ENCODE assay signal across 8 cellular contexts in the genomic region with DNA sequence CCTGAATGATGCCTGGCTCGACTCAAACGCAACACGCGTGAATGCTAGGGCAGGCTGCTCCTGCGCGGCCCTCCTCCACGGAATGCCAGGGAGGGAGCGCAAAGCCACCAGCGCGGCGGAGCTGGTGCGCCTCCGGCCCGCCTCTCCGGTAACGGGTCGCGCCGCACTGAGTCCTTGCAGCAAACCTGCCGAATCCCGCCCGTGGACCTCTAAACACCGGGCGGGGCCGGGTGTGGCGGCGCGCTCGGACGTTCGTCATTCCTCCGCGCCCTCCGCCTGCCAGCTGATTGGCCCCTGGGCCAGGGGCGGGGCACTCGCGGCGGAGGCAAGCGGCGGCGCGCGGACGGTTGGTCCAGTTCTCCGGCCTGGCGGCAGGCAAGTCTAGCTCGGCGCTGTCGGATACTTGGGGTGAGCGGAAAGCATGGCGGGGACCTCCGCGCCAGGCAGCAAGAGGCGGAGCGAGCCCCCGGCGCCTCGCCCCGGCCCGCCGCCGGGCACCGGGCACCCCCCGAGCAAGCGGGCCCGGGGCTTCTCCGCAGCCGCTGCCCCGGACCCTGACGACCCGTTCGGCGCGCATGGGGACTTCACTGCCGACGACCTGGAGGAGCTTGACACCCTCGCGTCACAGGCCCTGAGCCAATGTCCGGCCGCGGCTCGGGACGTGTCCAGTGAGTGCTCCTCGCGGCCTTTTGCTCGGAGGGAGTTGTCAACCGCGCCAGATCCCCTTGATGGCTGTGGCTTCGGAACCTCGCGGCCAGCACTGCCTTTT. TPM values are rescaled to one million over a fixed set of nuclear protein-coding genes. Genes with fewer than 3 reads are reported as not detected.
A peak's percentile ranks its signal among the peaks of the same experiment; 100 is the strongest.
DNase-seq lines count a peak whose midpoint lies in the region; ATAC-seq and TF ChIP-seq lines count a peak whose summit lies in the region.

A gene (plus strand): TSS at position 313 of the 769 bp plus-strand sequence. CDS start 109 bp downstream, at position 422.

- peaks cover 5% of the 10 kb centered on the region for H3K79me1 ChIP-seq in H9 (ENCODE audit: insufficient read depth, low read depth, low read length, poor library complexity, severe bottlenecking)

- H2AFZ ChIP-seq in H9 (ENCODE audit: low read length) (no peak within 1 kb of the TSS), MM.1S (ENCODE audit: low read length) (peak within 1 kb of the TSS; percentile 98)

- H2BK12ac ChIP-seq in H9 (ENCODE audit: insufficient read length, low read depth, low read length): no peak within 1 kb of the TSS

- H3K27ac ChIP-seq in H9 (ENCODE audit: insufficient read length, low read depth, low read length) (no peak within 1 kb of the TSS), MM.1S (ENCODE audit: low read length) (peak within 1 kb of the TSS; percentile 46), temporal lobe (ENCODE audit: low read depth, low read length) (peak within 1 kb of the TSS; percentile 88)

- H3K4ac ChIP-seq in H9 (ENCODE audit: low read depth, low read length): no peak within 1 kb of the TSS

- TF ChIP-seq CTCF in H9 (conservative IDR thresholded peaks at IDR 0.05): no peak
- TF ChIP-seq CTCF in MM.1S (IDR thresholded peaks at IDR 0.05; ENCODE audit: low read length): no peak
- TF ChIP-seq CTCF in omental fat pad (IDR thresholded peaks at IDR 0.05): no peak

- no peaks in the 10 kb centered on the region for H3K9me3 Mint-ChIP-seq in H9

- H3K79me2 ChIP-seq in H9 (ENCODE audit: insufficient read depth, low read length): peaks cover 1% of the 10 kb centered on the region; the same call in 1 of the 2 replicates
- peaks cover 39% of the 10 kb centered on the region for H3K79me2 ChIP-seq in MM.1S (ENCODE audit: low read length)

- H2BK120ac ChIP-seq in H9 (ENCODE audit: low read depth, low read length, poor library complexity, severe bottlenecking): no peak within 1 kb of the TSS

- H4K20me1 ChIP-seq in H9 (ENCODE audit: control insufficient read depth, insufficient read depth, insufficient read length): no peaks in the 10 kb centered on the region
- no peaks in the 10 kb centered on the region for H4K20me1 ChIP-seq in MM.1S (ENCODE audit: insufficient read depth, low read length)

- no peak within 1 kb of the TSS for H3K56ac ChIP-seq in H9 (ENCODE audit: insufficient read length, low read depth, low read length)

- H3K14ac ChIP-seq in H9 (ENCODE audit: insufficient read depth, low read length): peak within 1 kb of the TSS; percentile 34; the same call in 1 of the 2 replicates

- no peak within 1 kb of the TSS for H2AK5ac ChIP-seq in H9 (ENCODE audit: insufficient read length, low read length)

- no peak within 1 kb of the TSS for H4K91ac ChIP-seq in H9 (ENCODE audit: insufficient read length, low read depth, low read length)

- peak within 1 kb of the TSS; percentile 92 for H3K4me2 ChIP-seq in H9 (ENCODE audit: insufficient read depth, insufficient read length, low read length)
- peak within 1 kb of the TSS; percentile 89 for H3K4me2 ChIP-seq in MM.1S (ENCODE audit: low read depth, low read length)

- no peak within 1 kb of the TSS for H2BK15ac ChIP-seq in H9 (ENCODE audit: low read depth, low read length)

- peak within 1 kb of the TSS; percentile 91 to 94 for H3K4me3 Mint-ChIP-seq in H9

- H3K9me2 ChIP-seq in MM.1S (replicated peaks; ENCODE audit: insufficient read depth, low read length): no peaks in the 10 kb centered on the region

- no peak within 1 kb of the TSS for H4K8ac ChIP-seq in H9 (replicated peaks; ENCODE audit: insufficient read length, low read depth, low read length)

- peaks cover 18 to 39% (median 26%) of the 10 kb centered on the region in 3 experiments; a peak in 6 of 7 replicates for H3K36me3 Mint-ChIP-seq in H9 (ENCODE audit: insufficient read depth in 1 of 3, low read depth in 3 of 3)

- peak within 1 kb of the TSS; percentile 98 for H3K4me3 ChIP-seq in MM.1S (ENCODE audit: low read length)

- no peaks in the 10 kb centered on the region for H3K27me3 Mint-ChIP-seq in H9 (ENCODE audit: low read depth)

- H3F3A ChIP-seq in MM.1S (ENCODE audit: insufficient read depth, low read length): peaks cover 20% of the 10 kb centered on the region

- peaks cover 14% of the 10 kb centered on the region for H3K23me2 ChIP-seq in H9 (ENCODE audit: insufficient read length, low read depth, low read length, poor library complexity, severe bottlenecking)

- no peak within 1 kb of the TSS for H2BK20ac ChIP-seq in H9 (ENCODE audit: low read depth, low read length, poor library complexity, severe bottlenecking)

- H3K9ac ChIP-seq in H9 (ENCODE audit: extremely low read depth, insufficient read length, low read length) (peak within 1 kb of the TSS; percentile 81), MM.1S (ENCODE audit: low read length) (peak within 1 kb of the TSS; percentile 86)

- peak; percentile 34 for DNase-seq in GF-D8 (lab: John Stamatoyannopoulos, UW)
- DNase-seq in H9: peak; percentile 92
- peak; percentile 94 for DNase-seq in MM.1S
- peak; percentile 86 for DNase-seq in activated naive CD4-positive, alpha-beta T cell treated with anti-CD3 and anti-CD28 coated beads, Interleukin-2, amount 50 U/mL, for 16 hours
- peak; percentile 93 for DNase-seq in germinal center (ENCODE audit: low spot score)
- DNase-seq in omental fat pad (ENCODE audit: low spot score): peak; percentile 71

- H3K9me3 ChIP-seq in H9 (ENCODE audit: control insufficient read depth, low read depth, low read length) (no peaks in the 10 kb centered on the region), MM.1S (replicated peaks; ENCODE audit: insufficient read depth, low read length) (no peaks in the 10 kb centered on the region)

- WGBS in H9 (ENCODE audit: extremely low coverage, insufficient read length, low lambda C conversion rate): no CpG with 5 or more reads among the region's 91 CpGs

- H3K27me3 ChIP-seq in H9 (ENCODE audit: insufficient read depth, low read length): no peaks in the 10 kb centered on the region
- no peaks in the 10 kb centered on the region for H3K27me3 ChIP-seq in MM.1S (replicated peaks; ENCODE audit: insufficient read depth, low read length)

- H3K23ac ChIP-seq in H9 (ENCODE audit: insufficient read length, low read depth, low read length): no peak within 1 kb of the TSS

- peak within 1 kb of the TSS; percentile 55 to 95 (median 65); a peak in 6 of 7 replicates for H3K27ac Mint-ChIP-seq in H9

- no peak within 1 kb of the TSS for H4K5ac ChIP-seq in H9 (ENCODE audit: insufficient read length, low read depth, low read length)

- no peaks in the 10 kb centered on the region for H3K36me3 ChIP-seq in MM.1S (replicated peaks; ENCODE audit: insufficient read depth, low read length)

- peak within 1 kb of the TSS; percentile 11 for H3K18ac ChIP-seq in H9 (ENCODE audit: insufficient read length, low read depth, low read length)

- H3K4me1 ChIP-seq in H9 (ENCODE audit: insufficient read depth, low read length) (no peaks in the 10 kb centered on the region), MM.1S (ENCODE audit: low read length) (peaks cover 10% of the 10 kb centered on the region)

- H3K4me1 Mint-ChIP-seq in H9: peaks cover 23 to 26% of the 10 kb centered on the region in 2 experiments

- no peak within 1 kb of the TSS for H3T11ph ChIP-seq in H9 (ENCODE audit: low read length)

- no peak within 1 kb of the TSS for H2BK5ac ChIP-seq in H9 (ENCODE audit: insufficient read length, low read length)

- ATAC-seq in SK-N-SH treated with all-trans-retinoic acid at 6 μM for 48 hours (peak; percentile 94), omental fat pad (ENCODE audit: low FRiP score) (peak; percentile 94)

TF ChIP-seq in SK-N-SH treated with all-trans-retinoic acid at 6 μM for 48 hours, 23 proteins besides CTCF, POLR2A, EP300 and RAD21 (continues in another document):
- TF ChIP-seq CSDC2 (CRISPR knock-in tag; IDR thresholded peaks at IDR 0.05) (no peak), ARNTL (CRISPR knock-in tag; IDR thresholded peaks at IDR 0.05; ENCODE audit: borderline replicate concordance, low read depth) (no peak), RARB (CRISPR knock-in tag; IDR thresholded peaks at IDR 0.05) (no peak), GLIS3 (CRISPR knock-in tag; IDR thresholded peaks at IDR 0.05) (no peak)
- TF ChIP-seq, protein P1, sequence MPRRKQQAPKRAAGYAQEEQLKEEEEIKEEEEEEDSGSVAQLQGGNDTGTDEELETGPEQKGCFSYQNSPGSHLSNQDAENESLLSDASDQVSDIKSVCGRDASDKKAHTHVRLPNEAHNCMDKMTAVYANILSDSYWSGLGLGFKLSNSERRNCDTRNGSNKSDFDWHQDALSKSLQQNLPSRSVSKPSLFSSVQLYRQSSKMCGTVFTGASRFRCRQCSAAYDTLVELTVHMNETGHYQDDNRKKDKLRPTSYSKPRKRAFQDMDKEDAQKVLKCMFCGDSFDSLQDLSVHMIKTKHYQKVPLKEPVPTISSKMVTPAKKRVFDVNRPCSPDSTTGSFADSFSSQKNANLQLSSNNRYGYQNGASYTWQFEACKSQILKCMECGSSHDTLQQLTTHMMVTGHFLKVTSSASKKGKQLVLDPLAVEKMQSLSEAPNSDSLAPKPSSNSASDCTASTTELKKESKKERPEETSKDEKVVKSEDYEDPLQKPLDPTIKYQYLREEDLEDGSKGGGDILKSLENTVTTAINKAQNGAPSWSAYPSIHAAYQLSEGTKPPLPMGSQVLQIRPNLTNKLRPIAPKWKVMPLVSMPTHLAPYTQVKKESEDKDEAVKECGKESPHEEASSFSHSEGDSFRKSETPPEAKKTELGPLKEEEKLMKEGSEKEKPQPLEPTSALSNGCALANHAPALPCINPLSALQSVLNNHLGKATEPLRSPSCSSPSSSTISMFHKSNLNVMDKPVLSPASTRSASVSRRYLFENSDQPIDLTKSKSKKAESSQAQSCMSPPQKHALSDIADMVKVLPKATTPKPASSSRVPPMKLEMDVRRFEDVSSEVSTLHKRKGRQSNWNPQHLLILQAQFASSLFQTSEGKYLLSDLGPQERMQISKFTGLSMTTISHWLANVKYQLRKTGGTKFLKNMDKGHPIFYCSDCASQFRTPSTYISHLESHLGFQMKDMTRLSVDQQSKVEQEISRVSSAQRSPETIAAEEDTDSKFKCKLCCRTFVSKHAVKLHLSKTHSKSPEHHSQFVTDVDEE (CRISPR knock-in tag; IDR thresholded peaks at IDR 0.05): no peak
- TF ChIP-seq, protein P2, sequence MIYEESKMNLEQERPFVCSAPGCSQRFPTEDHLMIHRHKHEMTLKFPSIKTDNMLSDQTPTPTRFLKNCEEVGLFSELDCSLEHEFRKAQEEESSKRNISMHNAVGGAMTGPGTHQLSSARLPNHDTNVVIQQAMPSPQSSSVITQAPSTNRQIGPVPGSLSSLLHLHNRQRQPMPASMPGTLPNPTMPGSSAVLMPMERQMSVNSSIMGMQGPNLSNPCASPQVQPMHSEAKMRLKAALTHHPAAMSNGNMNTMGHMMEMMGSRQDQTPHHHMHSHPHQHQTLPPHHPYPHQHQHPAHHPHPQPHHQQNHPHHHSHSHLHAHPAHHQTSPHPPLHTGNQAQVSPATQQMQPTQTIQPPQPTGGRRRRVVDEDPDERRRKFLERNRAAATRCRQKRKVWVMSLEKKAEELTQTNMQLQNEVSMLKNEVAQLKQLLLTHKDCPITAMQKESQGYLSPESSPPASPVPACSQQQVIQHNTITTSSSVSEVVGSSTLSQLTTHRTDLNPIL (CRISPR knock-in tag; IDR thresholded peaks at IDR 0.05; ENCODE audit: low read depth): no peak

RNA-seq across cellular contexts. Expression of the gene that starts here (rescaled TPM):
- total RNA-seq in H9 (2021): 16.3 and 17.5 TPM in 2 replicates
- total RNA-seq in omental fat pad: 1 to 10 TPM; 4.0 to 6.5 (median 5.5) TPM
- total RNA-seq in temporal lobe: 4.7 TPM

Comparison
In these comparisons a context has a peak if more than half of its experiments do, and no peak if none do; other contexts are left out.
1. DNase-seq: peak in every context shown above with its lines; median percentile 94 in MM.1S; 93 in germinal center; 92 in H9; 86 in activated naive CD4-positive, alpha-beta T cell treated with anti-CD3 and anti-CD28 coated beads, Interleukin-2, amount 50 U/mL, for 16 hours; 71 in omental fat pad; 34 in GF-D8.